Comparison of ENCODE assay signal across 8 cellular contexts in the genomic region with DNA sequence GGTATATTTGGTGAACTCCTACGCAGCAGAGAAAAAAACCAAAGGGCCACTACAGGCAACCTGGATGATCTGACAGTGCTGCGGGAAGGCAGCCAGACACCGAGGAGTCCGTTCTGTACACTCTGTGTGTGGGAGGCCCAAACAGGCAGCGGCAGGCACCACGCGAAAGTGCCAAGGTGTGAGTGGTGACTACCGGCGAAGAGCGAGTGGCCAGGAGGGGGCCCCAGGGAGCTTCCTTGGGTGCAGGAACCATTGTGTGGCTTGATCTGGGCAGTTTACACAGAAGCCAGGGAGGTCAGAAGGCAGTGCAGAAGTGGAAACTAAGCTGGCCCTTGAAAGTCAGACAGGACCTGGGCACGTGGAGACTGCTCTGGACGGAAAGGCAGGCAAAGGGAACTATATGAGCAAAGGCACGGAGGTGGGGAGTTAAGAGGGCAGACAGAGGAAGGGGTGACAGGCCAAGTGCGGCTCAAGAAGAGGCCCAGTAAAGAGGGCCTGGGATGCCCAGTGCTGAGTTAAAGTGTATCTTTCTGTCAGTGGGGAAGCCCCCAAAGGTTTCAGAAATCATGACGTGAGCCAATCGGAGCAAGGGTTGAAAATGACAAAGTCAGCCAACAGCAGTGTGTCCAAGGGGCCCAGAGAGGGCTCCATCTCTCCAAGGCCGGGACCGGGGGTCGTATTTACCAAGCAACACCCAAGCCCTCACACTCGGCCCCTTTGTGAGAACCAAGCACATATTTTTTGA. TPM values are rescaled to one million over a fixed set of nuclear protein-coding genes. Genes with fewer than 3 reads are reported as not detected.
A peak's percentile ranks its signal among the peaks of the same experiment; 100 is the strongest.
DNase-seq lines count a peak whose midpoint lies in the region; ATAC-seq and TF ChIP-seq lines count a peak whose summit lies in the region.

No MANE protein-coding gene starts in this region.

- no peak overlapping the region for H3K27ac Mint-ChIP-seq in T-helper 2 cell treated with Interferon-gamma antibody and Interleukin-4, amounts not matched to agents 5 μg/mL and 100 μg/mL, for 36 hours
- H3K27ac Mint-ChIP-seq in stimulated activated naive B cell treated with anti-CD40 and anti-IgM and Interleukin-4, amounts not matched to agents 10 μg/mL and 1 μg/mL and 100 μg/mL, for 72 hours, result peak overlapping the region; percentile 49

- CTCF ChIA-PET in mammary epithelial cell (lab: Charles Lee; ENCODE audit: low non-redundant PET), result interaction anchor here (0.6 kb wide), 1 partner anchor 213 kb away, joined by 4 read pairs; no protein-coding TSS in a partner anchor

- no peaks in the 10 kb centered on the region for H3K27me3 Mint-ChIP-seq in T-helper 2 cell treated with Interferon-gamma antibody and Interleukin-4, amounts not matched to agents 5 μg/mL and 100 μg/mL, for 36 hours (ENCODE audit: low read depth)
- H3K27me3 Mint-ChIP-seq in stimulated activated naive B cell treated with anti-CD40 and anti-IgM and Interleukin-4, amounts not matched to agents 10 μg/mL and 1 μg/mL and 100 μg/mL, for 72 hours, result no peaks in the 10 kb centered on the region

- H3K4me3 ChIP-seq in mammary epithelial cell (replicated peaks in 1 of 3; ENCODE audit: insufficient read depth in 1 of 3, low read depth in 2 of 3, low read length in 3 of 3) (no peak overlapping the region), left lung (no peak overlapping the region)

- peaks cover 8% of the 10 kb centered on the region for H3K36me3 Mint-ChIP-seq in T-helper 2 cell treated with Interferon-gamma antibody and Interleukin-4, amounts not matched to agents 5 μg/mL and 100 μg/mL, for 36 hours (ENCODE audit: low read depth)
- H3K36me3 Mint-ChIP-seq in stimulated activated naive B cell treated with anti-CD40 and anti-IgM and Interleukin-4, amounts not matched to agents 10 μg/mL and 1 μg/mL and 100 μg/mL, for 72 hours, result peaks cover 0 to 18% of the 10 kb centered on the region in 2 donors

- no peaks in the 10 kb centered on the region for H3K9me3 Mint-ChIP-seq in T-helper 2 cell treated with Interferon-gamma antibody and Interleukin-4, amounts not matched to agents 5 μg/mL and 100 μg/mL, for 36 hours
- no peaks in the 10 kb centered on the region for H3K9me3 Mint-ChIP-seq in stimulated activated naive B cell treated with anti-CD40 and anti-IgM and Interleukin-4, amounts not matched to agents 10 μg/mL and 1 μg/mL and 100 μg/mL, for 72 hours

- intact Hi-C loops in mammary epithelial cell (cut with micrococcal nuclease) (loop anchor here (1.0 to 5.0 kb wide), 2 partner anchors 91 to 310 kb away; partner anchors contain the start of gene DMC1), left lung (cut with DNase I) (no loop called here)

- H3K4me2 ChIP-seq in mammary epithelial cell (ENCODE audit: insufficient read depth, low read depth, low read length), result peak overlapping the region; percentile 22

- peak; percentile 7 for DNase-seq in NK-92 treated with Interleukin-12 subunit alpha and Interleukin-12 subunit beta, amount 100 ng/mL, for 24 hours (lab: John Stamatoyannopoulos, UW)
- no peak for DNase-seq in NK-92 (lab: John Stamatoyannopoulos, UW; ENCODE audit: unreplicated experiment)
- DNase-seq in T-helper 2 cell treated with Interferon-gamma antibody and Interleukin-4, amounts not matched to agents 5 μg/mL and 100 μg/mL, for 36 hours (ENCODE audit: low spot score), result peak; percentile 14
- DNase-seq in mammary epithelial cell, result peak; percentile 81
- peak; percentile 63 to 89 for DNase-seq in left lung
- DNase-seq in stimulated activated naive B cell treated with anti-CD40 and anti-IgM and Interleukin-4, amounts not matched to agents 10 μg/mL and 1 μg/mL and 100 μg/mL, for 72 hours, result no peak
- DNase-seq in NCI-H446 treated with DMSO at 0.1 percent for 48 hours (lab: John Stamatoyannopoulos, UW), result no peak

- no peaks in the 10 kb centered on the region for H4K20me1 ChIP-seq in mammary epithelial cell (ENCODE audit: insufficient read depth, low read length)

- H3K4me3 Mint-ChIP-seq in T-helper 2 cell treated with Interferon-gamma antibody and Interleukin-4, amounts not matched to agents 5 μg/mL and 100 μg/mL, for 36 hours, result no peak overlapping the region
- no peak overlapping the region for H3K4me3 Mint-ChIP-seq in stimulated activated naive B cell treated with anti-CD40 and anti-IgM and Interleukin-4, amounts not matched to agents 10 μg/mL and 1 μg/mL and 100 μg/mL, for 72 hours

- in situ Hi-C loops in mammary epithelial cell (cut with MboI; ENCODE audit: low sequenced_read_pairs in 2 of 2), result no loop called here

- TF ChIP-seq CTCF in mammary epithelial cell (conservative IDR thresholded peaks at IDR 0.05 in 1 of 2, IDR thresholded peaks at IDR 0.05 in 1 of 2; ENCODE audit: extremely low read depth in 1 of 2, insufficient read depth in 1 of 2, low read depth in 1 of 2, low read length in 2 of 2) (peak; percentile 51 to 85), left lung (IDR thresholded peaks at IDR 0.05) (peak; percentile 44 to 48)

- dilution Hi-C loops in mammary epithelial cell (cut with HindIII; ENCODE audit: low sequenced_read_pairs), result no loop called here

- no peak overlapping the region for H3K9ac ChIP-seq in mammary epithelial cell (ENCODE audit: insufficient read depth, low read length)

- no peaks in the 10 kb centered on the region for H3K27me3 ChIP-seq in mammary epithelial cell (ENCODE audit: insufficient read depth, low read length)
- no peaks in the 10 kb centered on the region for H3K27me3 ChIP-seq in left lung

- peaks cover 16% of the 10 kb centered on the region for H3K4me1 Mint-ChIP-seq in T-helper 2 cell treated with Interferon-gamma antibody and Interleukin-4, amounts not matched to agents 5 μg/mL and 100 μg/mL, for 36 hours (ENCODE audit: low read depth)
- peaks cover 24 to 27% of the 10 kb centered on the region in 2 donors for H3K4me1 Mint-ChIP-seq in stimulated activated naive B cell treated with anti-CD40 and anti-IgM and Interleukin-4, amounts not matched to agents 10 μg/mL and 1 μg/mL and 100 μg/mL, for 72 hours

- 42% methylated on average over 19 of the region's 20 CpGs for WGBS in mammary epithelial cell (ENCODE audit: low coverage, missing lambda C conversion rate)

- H3K27ac ChIP-seq in mammary epithelial cell (ENCODE audit: insufficient read depth, low read depth, low read length), result no peak overlapping the region
- H3K27ac ChIP-seq in left lung, result peak overlapping the region in 1 of 2 donors; percentile 76

- no peak overlapping the region for H2AFZ ChIP-seq in mammary epithelial cell (ENCODE audit: low read depth, low read length)

- no TSS peak for BruUV-seq in mammary epithelial cell (replicated peaks; lab: Mats Ljungman, UMichigan)

- H3K36me3 ChIP-seq in mammary epithelial cell (ENCODE audit: insufficient read depth, low read length) (peaks cover 2% of the 10 kb centered on the region), left lung (no peaks in the 10 kb centered on the region)

- ATAC-seq in left lung (peak; percentile 88), HG03039 (IDR thresholded peaks at IDR 0.05; ENCODE audit: unreplicated experiment) (no peak)
- peak; percentile 52 to 74 for ATAC-seq in stimulated activated naive B cell treated with anti-CD40 and anti-IgM and Interleukin-4, amounts not matched to agents 10 μg/mL and 1 μg/mL and 100 μg/mL, for 72 hours (replicated peaks)

- H3K9me3 ChIP-seq in mammary epithelial cell (replicated peaks; ENCODE audit: insufficient read depth, low read length) (no peaks in the 10 kb centered on the region), left lung (no peaks in the 10 kb centered on the region)

- H3K4me1 ChIP-seq in mammary epithelial cell (ENCODE audit: insufficient read depth, low read length) (peaks cover 15% of the 10 kb centered on the region), left lung (peaks cover 48 to 80% of the 10 kb centered on the region in 2 donors)

- peaks cover 99% of the 10 kb centered on the region for H3K79me2 ChIP-seq in mammary epithelial cell (ENCODE audit: insufficient read depth, low read length)

RNA-seq across cellular contexts. Expression of gene TMEM184B, which starts 10.6 kb away (rescaled TPM):
- total RNA-seq in mammary epithelial cell (10 to 100 TPM; 26.2 to 68.5 TPM), left lung (10 to 100 TPM; 84.5 to 98.3 TPM)
- polyA plus RNA-seq in mammary epithelial cell, result 41.1 TPM
- polyA minus RNA-seq in mammary epithelial cell, result 58.2 TPM

RNA-seq across cellular contexts. Expression of gene CSNK1E, which starts 55.0 kb away (rescaled TPM):
- total RNA-seq in mammary epithelial cell (100 to 1,000 TPM; 156 to 370 TPM), left lung (100 to 1,000 TPM in 1 of 2 donors, 10 to 100 TPM in 1; 95.3 to 123 TPM)
- polyA plus RNA-seq in mammary epithelial cell, result 255 TPM
- polyA minus RNA-seq in mammary epithelial cell, result 212 TPM

Comparison
In these comparisons a context has a peak if more than half of its experiments do, and no peak if none do; other contexts are left out.
1. DNase-seq: peak in NK-92 treated with Interleukin-12 subunit alpha and Interleukin-12 subunit beta, amount 100 ng/mL, for 24 hours (single experiment), T-helper 2 cell treated with Interferon-gamma antibody and Interleukin-4, amounts not matched to agents 5 μg/mL and 100 μg/mL, for 36 hours (single experiment), mammary epithelial cell (single experiment) and left lung (2 of 2); none in NK-92 (single experiment), stimulated activated naive B cell treated with anti-CD40 and anti-IgM and Interleukin-4, amounts not matched to agents 10 μg/mL and 1 μg/mL and 100 μg/mL, for 72 hours (single experiment) and NCI-H446 treated with DMSO at 0.1 percent for 48 hours (single experiment).